In genomic region chr3:16828815-16829214, GRCh38 we compare ENCODE assay signal across 8 cellular contexts. TPM values are rescaled to one million over a fixed set of nuclear protein-coding genes. Genes with fewer than 3 reads are reported as not detected.
A peak's percentile ranks its signal among the peaks of the same experiment; 100 is the strongest.
DNase-seq lines count a peak whose midpoint lies in the region; ATAC-seq and TF ChIP-seq lines count a peak whose summit lies in the region.

No MANE protein-coding gene starts in this region.

- no peaks in the 10 kb centered on the region for H3K9me3 ChIP-seq in tibial nerve

- 43% methylated on average over 3 of the region's 3 CpGs for WGBS in tibial nerve, 2 donors

- TF ChIP-seq POLR2A in erythroblast (IDR thresholded peaks at IDR 0.05; ENCODE audit: low read length) (no peak), tibial nerve (IDR thresholded peaks at IDR 0.05) (no peak)

- no peak for ATAC-seq in GM19395 (IDR thresholded peaks at IDR 0.05; ENCODE audit: unreplicated experiment)

- no peak overlapping the region for H3K27ac ChIP-seq in tibial nerve

- no peak for TF ChIP-seq EP300 in tibial nerve (IDR thresholded peaks at IDR 0.05)

- H3K4me1 ChIP-seq in tibial nerve = peaks cover 0 to 6% (median 0%) of the 10 kb centered on the region in 4 donors

- H3K36me3 ChIP-seq in tibial nerve = no peaks in the 10 kb centered on the region

- DNase-seq in activated CD8-positive, alpha-beta memory T cell treated with anti-CD3 and anti-CD28 coated beads for 1 hour (ENCODE audit: extremely low read depth in 1 of 2, low read depth in 1 of 2) = peak; percentile 13 to 14
- no peak for DNase-seq in activated CD8-positive, alpha-beta memory T cell treated with anti-CD3 and anti-CD28 coated beads, Interleukin-2, amount 50 U/mL, for 48 hours
- DNase-seq in HS-5 (ENCODE audit: low read depth) (peak; percentile 15), erythroblast (lab: John Stamatoyannopoulos, UW) (peak; percentile 54 to 64), tibial nerve (ENCODE audit: low spot score in 2 of 2) (no peak)
- DNase-seq in activated CD4-positive, alpha-beta T cell treated with anti-CD3 and anti-CD28 coated beads for 1 hour = peak; percentile 22
- DNase-seq in stimulated activated CD4-positive, alpha-beta T cell treated with anti-CD3 and anti-CD28 coated beads, Interleukin-2, amount 100 ng/mL, for 4 hours (ENCODE audit: low read depth) = peak; percentile 46

- no peak for TF ChIP-seq CTCF in tibial nerve (IDR thresholded peaks at IDR 0.05)

- no peak overlapping the region for H3K4me3 ChIP-seq in tibial nerve

- no peaks in the 10 kb centered on the region for H3K27me3 ChIP-seq in tibial nerve

RNA-seq across cellular contexts. Expression of gene PLCL2, which starts 55.9 kb away (rescaled TPM):
- 10 to 100 TPM; 17.7 to 39.3 (median 29.0) TPM for total RNA-seq in tibial nerve

Comparison
In these comparisons a context has a peak if more than half of its experiments do, and no peak if none do; other contexts are left out.
1. DNase-seq: peak in activated CD8-positive, alpha-beta memory T cell treated with anti-CD3 and anti-CD28 coated beads for 1 hour (2 of 2), HS-5 (single experiment), activated CD4-positive, alpha-beta T cell treated with anti-CD3 and anti-CD28 coated beads for 1 hour (single experiment), erythroblast (2 of 2) and stimulated activated CD4-positive, alpha-beta T cell treated with anti-CD3 and anti-CD28 coated beads, Interleukin-2, amount 100 ng/mL, for 4 hours (single experiment); none in activated CD8-positive, alpha-beta memory T cell treated with anti-CD3 and anti-CD28 coated beads, Interleukin-2, amount 50 U/mL, for 48 hours (single experiment) and tibial nerve (0 of 2).